8 cellular contexts compared by ENCODE assay signal in genomic region chr14:55270832-55271571, GRCh38. TPM values are rescaled to one million over a fixed set of nuclear protein-coding genes. Genes with fewer than 3 reads are reported as not detected.
DNase-seq lines count a peak whose midpoint lies in the region; ATAC-seq lines count a peak whose summit lies in the region.

Gene FBXO34 (plus strand): TSS chr14:55271421. CDS start chr14:55350391, 78,970 bp downstream.

- DNase-seq in C1 segment of cervical spinal cord (lab: John Stamatoyannopoulos, UW) (peak; percentile 64 to 98 (median 94)), NCI-H69 (lab: John Stamatoyannopoulos, UW) (peak; percentile 99), dedifferentiated amniotic fluid mesenchymal stem cell (ENCODE audit: extremely low spot score) (peak; percentile 97), left lobe of liver (ENCODE audit: low spot score) (peak; percentile 99)
- peak; percentile 100 for DNase-seq in activated CD4-positive, alpha-beta T cell treated with anti-CD3 and anti-CD28 coated beads, Interleukin-2, amount 50 U/mL, for 1 hour
- peak; percentile 100 for DNase-seq in stimulated activated CD4-positive, alpha-beta T cell treated with anti-CD3 and anti-CD28 coated beads, Interleukin-2, amount 100 ng/mL, for 48 hours

- peak; percentile 91 for ATAC-seq in GM19324 (IDR thresholded peaks at IDR 0.05; ENCODE audit: low FRiP score, unreplicated experiment)
- peak; percentile 81 for ATAC-seq in HG03520 (IDR thresholded peaks at IDR 0.05; ENCODE audit: unreplicated experiment)
- peak; percentile 97 for ATAC-seq in left lobe of liver

RNA-seq across cellular contexts. Expression of gene FBXO34, which starts in this region (rescaled TPM):
- total RNA-seq in left lobe of liver = 5.8 TPM

Comparison
In these comparisons a context has a peak if more than half of its experiments do, and no peak if none do; other contexts are left out.
1. Peak in every context shown above with its lines: DNase-seq and ATAC-seq.